27 cellular contexts compared by ENCODE assay signal in genomic region chr11:88448131-88448530, GRCh38.
"Had no signal": no experiment of that assay in that cellular context is flagged by ENCODE, and none has a peak within 500 bp of the region (broad histone marks: within the 10 kb centered on the region; RNA-seq: fewer than 3 reads in every experiment).

No MANE protein-coding gene starts in this region.

- H3K27ac ChIP-seq: gastroesophageal sphincter, parathyroid adenoma, psoas muscle, upper lobe of left lung, vagina, WERI-Rb-1 had no signal

- H3K27me3 ChIP-seq: gastroesophageal sphincter, upper lobe of left lung, vagina had no signal

- H3K79me2 ChIP-seq: parathyroid adenoma had no signal

- H3K4me3 ChIP-seq: gastroesophageal sphincter, psoas muscle, smooth muscle cell, upper lobe of left lung, vagina had no signal

- H3K9ac ChIP-seq: parathyroid adenoma had no signal

- H3K9me3 ChIP-seq: gastroesophageal sphincter, psoas muscle, upper lobe of left lung, vagina had no signal

- H3K4me1 ChIP-seq: gastroesophageal sphincter, parathyroid adenoma, psoas muscle, upper lobe of left lung, vagina had no signal

- H3K36me3 ChIP-seq: gastroesophageal sphincter, upper lobe of left lung, vagina, WERI-Rb-1 had no signal

- H3K4me2 ChIP-seq: smooth muscle cell had no signal

- DNase-seq: activated CD4-positive, alpha-beta T cell treated with anti-CD3 and anti-CD28 coated beads for 48 hours; activated CD4-positive, alpha-beta T cell treated with anti-CD3 and anti-CD28 coated beads, Interleukin-2, amount 50 U/mL, for 48 hours; activated CD8-positive, alpha-beta memory T cell treated with anti-CD3 and anti-CD28 coated beads for 24 hours; activated effector memory CD4-positive, alpha-beta T cell treated with Interleukin-2 at 50 U/mL for 16 hours; activated naive CD4-positive, alpha-beta T cell treated with Interleukin-2 at 50 U/mL for 16 hours; anterior cingulate cortex; effector memory CD4-positive, alpha-beta T cell; erythroblast; head of caudate nucleus; hippocampal formation; kidney; left colon; naive B cell; occipital lobe; psoas muscle; stimulated activated CD4-positive, alpha-beta T cell treated with anti-CD3 and anti-CD28 coated beads, Interleukin-1b, Interleukin-23, amount 100 ng/mL, for 48 hours; stimulated activated CD4-positive, alpha-beta T cell treated with anti-CD3 and anti-CD28 coated beads, Interleukin-4, amount 100 ng/mL, for 4 hours; stimulated activated CD8-positive, alpha-beta memory T cell treated with anti-CD3 and anti-CD28 coated beads, Interleukin-4, amount 100 ng/mL, for 48 hours; stimulated activated naive CD8-positive, alpha-beta T cell treated with anti-CD3 and anti-CD28 coated beads, Interleukin-15, amount 100 ng/mL, for 72 hours; substantia nigra; T1000; upper lobe of left lung; WERI-Rb-1 had no signal

- H2AFZ ChIP-seq: parathyroid adenoma had no signal
